ENCODE assay signal across 1 cellular context in the genomic region with DNA sequence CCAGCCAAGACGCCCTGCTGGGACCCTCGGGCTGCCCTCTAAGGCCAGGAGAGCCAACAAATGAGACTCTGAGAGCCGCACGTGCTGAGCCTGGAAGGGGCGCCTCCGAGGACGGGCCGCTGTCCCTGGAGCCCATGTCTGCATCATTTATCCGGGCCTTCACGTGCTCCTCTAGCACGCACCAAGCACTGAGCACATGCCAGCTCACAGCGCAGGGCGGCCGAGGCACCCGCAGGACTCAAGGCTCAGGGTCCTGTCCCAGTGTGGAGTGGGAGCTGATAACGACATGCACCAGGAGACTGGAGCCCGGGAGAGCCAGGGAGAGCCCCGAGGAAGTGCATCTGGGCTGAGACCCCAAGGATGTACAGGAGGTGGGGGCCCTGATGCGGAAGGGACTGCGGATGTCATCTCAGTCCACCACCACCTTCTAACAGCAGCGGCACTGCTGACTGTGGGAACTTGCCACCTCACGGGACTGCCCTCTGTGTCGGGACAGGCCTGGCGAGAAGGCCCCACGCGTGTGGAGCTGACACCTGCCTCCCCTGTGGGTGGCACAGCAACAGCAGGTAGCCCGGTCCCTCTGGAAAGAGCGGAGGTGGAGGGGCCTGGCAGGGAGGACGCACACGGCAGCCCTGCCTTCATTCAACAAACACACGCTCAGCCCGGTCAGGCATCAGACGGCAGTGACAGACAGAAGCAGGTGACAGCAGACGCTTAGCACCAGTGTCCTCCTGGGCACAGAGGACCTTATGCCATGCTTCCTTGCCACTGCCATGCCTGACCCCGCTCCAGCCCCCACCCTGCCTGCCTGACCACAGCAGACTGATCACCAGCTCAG.
TF ChIP-seq lines count a peak whose summit lies in the region.

No MANE protein-coding gene starts in this region.

TF ChIP-seq in H1, 55 proteins besides CTCF, POLR2A, EP300 and RAD21:
- no peak for TF ChIP-seq SP4 (IDR thresholded peaks at IDR 0.05; ENCODE audit: low read length)
- no peak for TF ChIP-seq RXRA (IDR thresholded peaks at IDR 0.05; ENCODE audit: insufficient read depth, low read depth, low read length)
- TF ChIP-seq CBX5 (IDR thresholded peaks at IDR 0.05; ENCODE audit: low read depth, low read length), result no peak
